ENCODE assay signal across 15 cellular contexts in the genomic region with DNA sequence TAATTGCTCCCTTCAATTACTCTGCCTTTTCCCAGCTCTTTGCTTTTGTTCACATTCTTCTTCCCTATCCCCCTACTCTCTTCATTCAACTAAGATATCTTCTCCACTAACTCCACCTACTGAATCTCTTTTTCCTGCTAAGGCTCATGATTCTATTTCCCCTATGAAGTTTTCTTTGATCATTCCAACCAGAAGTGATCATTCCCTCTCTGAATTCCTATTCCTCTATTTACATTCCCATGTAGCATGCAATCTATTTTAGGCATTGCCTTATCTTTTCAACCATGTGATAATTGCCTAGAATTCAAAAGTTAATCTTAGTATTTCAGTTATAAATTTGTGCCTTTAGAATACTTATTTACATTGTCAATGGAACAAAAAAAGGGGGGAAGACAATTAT. TPM values are rescaled to one million over a fixed set of nuclear protein-coding genes. Genes with fewer than 3 reads are reported as not detected.
DNase-seq lines count a peak whose midpoint lies in the region; ATAC-seq and TF ChIP-seq lines count a peak whose summit lies in the region.
"Had no signal": no experiment of that assay in that cellular context is flagged by ENCODE, and none has a peak within 500 bp of the region (broad histone marks: within the 10 kb centered on the region; RNA-seq: fewer than 3 reads in every experiment).

No MANE protein-coding gene starts in this region.

- H3K27ac Mint-ChIP-seq in activated T-helper 1 cell treated with anti-CD3 and anti-CD28 coated beads, Interleukin-12 subunit alpha, Interleukin-12 subunit beta, Interleukin-2, Interleukin-4 antibody, amounts not matched to agents 30 ng/mL and 10 ng/mL and 1 ng/mL, durations not matched to agents 14 hours and 24 hours and 36 hours: no peak overlapping the region
- H3K27ac Mint-ChIP-seq in activated CD4-positive, alpha-beta memory T cell treated with anti-CD3 and anti-CD28 coated beads for 36 hours: no peak overlapping the region
- H3K27ac Mint-ChIP-seq: B cell; CD8-positive, alpha-beta T cell; H9 had no signal

- H4K8ac ChIP-seq in IMR-90 (ENCODE audit: low read depth in 2 of 2, low read length in 2 of 2): no peak overlapping the region; a peak in 1 of 4 replicates

- H3K36me3 Mint-ChIP-seq in activated T-helper 1 cell treated with anti-CD3 and anti-CD28 coated beads, Interleukin-12 subunit alpha, Interleukin-12 subunit beta, Interleukin-2, Interleukin-4 antibody, amounts not matched to agents 30 ng/mL and 10 ng/mL and 1 ng/mL, durations not matched to agents 14 hours and 24 hours and 36 hours (ENCODE audit: low read depth): no peaks in the 10 kb centered on the region
- no peaks in the 10 kb centered on the region for H3K36me3 Mint-ChIP-seq in activated CD4-positive, alpha-beta memory T cell treated with anti-CD3 and anti-CD28 coated beads for 36 hours
- H3K36me3 Mint-ChIP-seq: CD8-positive, alpha-beta T cell had no signal

- no peaks in the 10 kb centered on the region for H3K27me3 ChIP-seq in IMR-90 (ENCODE audit: control insufficient read depth, insufficient read depth, low read length)
- H3K27me3 ChIP-seq in PC-9 (ENCODE audit: insufficient read depth, low read depth): no peaks in the 10 kb centered on the region
- H3K27me3 ChIP-seq: BLaER1 treated with 17β-estradiol and CSF1 and Interleukin-3, amounts not matched to agents 10 nM and 100 nM had no signal

- H3K9ac ChIP-seq in IMR-90 (ENCODE audit: low read depth, low read length): no peak overlapping the region
- H3K9ac ChIP-seq: BLaER1 treated with 17β-estradiol and CSF1 and Interleukin-3, amounts not matched to agents 10 nM and 100 nM had no signal

- peak overlapping the region; percentile 23; the same call in 1 of the 2 replicates for H3K56ac ChIP-seq in IMR-90 (ENCODE audit: extremely low read depth, insufficient read depth, low read length)

- no peak overlapping the region; the same call in 2 of the 3 replicates for H2BK15ac ChIP-seq in IMR-90 (ENCODE audit: low read depth, low read length)

- H2AFZ ChIP-seq in IMR-90 (replicated peaks; ENCODE audit: low read length, poor library complexity) (no peak overlapping the region), PC-9 (0 out of 2 replicates have a peak overlapping the region, but pooled peaks have one; percentile 8)

- DNase-seq in IMR-90 (peak; percentile 59), NCI-H146 treated with DMSO at 0.1 percent for 48 hours (lab: John Stamatoyannopoulos, UW; ENCODE audit: unreplicated experiment) (peak; percentile 98), PC-9 (no peak)
- DNase-seq in activated T-helper 1 cell treated with anti-CD3 and anti-CD28 coated beads, Interleukin-12 subunit alpha, Interleukin-12 subunit beta, Interleukin-2, Interleukin-4 antibody, amounts not matched to agents 30 ng/mL and 10 ng/mL and 1 ng/mL, durations not matched to agents 14 hours and 24 hours and 36 hours (ENCODE audit: low spot score): no peak
- no peak for DNase-seq in activated CD4-positive, alpha-beta memory T cell treated with anti-CD3 and anti-CD28 coated beads for 36 hours
- DNase-seq in activated CD4-positive, alpha-beta T cell treated with anti-CD3 and anti-CD28 coated beads for 48 hours: no peak
- DNase-seq: CD8-positive, alpha-beta T cell; COR-L47; DMS 273 treated with DMSO at 0.1 percent for 48 hours; DMS53; DND-41; H9 had no signal

- TF ChIP-seq RAD21 in IMR-90 (IDR thresholded peaks at IDR 0.05; ENCODE audit: low read length): no peak

- ATAC-seq in IMR-90 (ENCODE audit: low read depth): peak; percentile 79
- ATAC-seq: CD8-positive, alpha-beta T cell; HepG2 had no signal

- POLR2A ChIA-PET in IMR-90 (lab: Charles Lee; ENCODE audit: unreplicated experiment) (no interaction called here), PC-9 (lab: Charles Lee; ENCODE audit: unreplicated experiment) (no interaction called here)
- POLR2A ChIA-PET in activated CD4-positive, alpha-beta memory T cell treated with anti-CD3 and anti-CD28 coated beads for 36 hours (lab: Charles Lee): no interaction called here

- no peak overlapping the region; the same call in 1 of the 2 replicates for H4K5ac ChIP-seq in IMR-90 (ENCODE audit: low read depth, low read length)

- H3K4me2 ChIP-seq in IMR-90 (ENCODE audit: low read depth, low read length) (peak overlapping the region; percentile 79; the same call in 1 of the 2 replicates), PC-9 (no peak overlapping the region)
- H3K4me2 ChIP-seq: BLaER1 treated with 17β-estradiol and CSF1 and Interleukin-3, amounts not matched to agents 10 nM and 100 nM had no signal

- H3K4me3 ChIP-seq in IMR-90 (ENCODE audit: insufficient read depth, low read depth, low read length) (no peak overlapping the region), PC-9 (no peak overlapping the region)
- H3K4me3 ChIP-seq: BLaER1 treated with 17β-estradiol and CSF1 and Interleukin-3, amounts not matched to agents 10 nM and 100 nM had no signal

- no peaks in the 10 kb centered on the region for H3K9me1 ChIP-seq in IMR-90 (ENCODE audit: insufficient read depth, low read length)

- no peaks in the 10 kb centered on the region for H3K4me1 Mint-ChIP-seq in activated T-helper 1 cell treated with anti-CD3 and anti-CD28 coated beads, Interleukin-12 subunit alpha, Interleukin-12 subunit beta, Interleukin-2, Interleukin-4 antibody, amounts not matched to agents 30 ng/mL and 10 ng/mL and 1 ng/mL, durations not matched to agents 14 hours and 24 hours and 36 hours (ENCODE audit: low read depth)
- no peaks in the 10 kb centered on the region for H3K4me1 Mint-ChIP-seq in activated CD4-positive, alpha-beta memory T cell treated with anti-CD3 and anti-CD28 coated beads for 36 hours (ENCODE audit: low read depth)
- H3K4me1 Mint-ChIP-seq: H9 had no signal

- no peak for TF ChIP-seq POLR2A in IMR-90 (IDR thresholded peaks at IDR 0.05; ENCODE audit: low read depth, low read length)

- TF ChIP-seq CTCF in IMR-90 (conservative IDR thresholded peaks at IDR 0.05; ENCODE audit: low read depth, low read length): no peak
- TF ChIP-seq CTCF in PC-9 (conservative IDR thresholded peaks at IDR 0.05): no peak

- no peak overlapping the region for H4K91ac ChIP-seq in IMR-90 (ENCODE audit: insufficient read depth, low read depth, low read length)

- H2BK5ac ChIP-seq in IMR-90 (ENCODE audit: low read depth, low read length, poor library complexity, severe bottlenecking): peak overlapping the region; percentile 85

- intact Hi-C loops in IMR-90 (cut with micrococcal nuclease) (no loop called here), PC-9 (cut with micrococcal nuclease; ENCODE audit: unreplicated experiment) (no loop called here)
- intact Hi-C loops in activated T-helper 1 cell treated with anti-CD3 and anti-CD28 coated beads, Interleukin-12 subunit alpha, Interleukin-12 subunit beta, Interleukin-2, Interleukin-4 antibody, amounts not matched to agents 30 ng/mL and 10 ng/mL and 1 ng/mL, durations not matched to agents 14 hours and 24 hours and 36 hours (cut with micrococcal nuclease): no loop called here
- intact Hi-C loops in activated CD4-positive, alpha-beta memory T cell treated with anti-CD3 and anti-CD28 coated beads for 36 hours (cut with micrococcal nuclease): no loop called here

- H3K4me1 ChIP-seq in IMR-90 (ENCODE audit: control insufficient read depth, insufficient read depth, low read length) (peaks cover 3% of the 10 kb centered on the region; the same call in 1 of the 2 replicates), PC-9 (replicated peaks; ENCODE audit: insufficient read depth) (no peaks in the 10 kb centered on the region)

- H3K14ac ChIP-seq in IMR-90 (replicated peaks; ENCODE audit: low read depth, low read length): peak overlapping the region; percentile 94; the same call in 1 of the 2 replicates

- no peaks in the 10 kb centered on the region for H3F3A ChIP-seq in PC-9 (ENCODE audit: insufficient read depth, low read depth)

- no peaks in the 10 kb centered on the region for H3K79me2 ChIP-seq in PC-9 (ENCODE audit: low read depth)

- H3K36me3 ChIP-seq in IMR-90 (ENCODE audit: control insufficient read depth, insufficient read depth, low read length) (no peaks in the 10 kb centered on the region), PC-9 (ENCODE audit: low read depth) (no peaks in the 10 kb centered on the region)
- H3K36me3 ChIP-seq: BLaER1 treated with 17β-estradiol and CSF1 and Interleukin-3, amounts not matched to agents 10 nM and 100 nM had no signal

- BruUV-seq in IMR-90 (replicated peaks; lab: Mats Ljungman, UMichigan) (no TSS peak), PC-9 (replicated peaks; lab: Mats Ljungman, UMichigan) (no TSS peak)

- H2AK9ac ChIP-seq in IMR-90 (replicated peaks; ENCODE audit: low read depth, low read length, poor library complexity): no peak overlapping the region

- no peak overlapping the region for H3K23ac ChIP-seq in IMR-90 (ENCODE audit: low read depth, low read length)

- H2BK120ac ChIP-seq in IMR-90 (ENCODE audit: low read depth, low read length): peak overlapping the region; percentile 79; the same call in 1 of the 2 replicates

- in situ Hi-C loops in IMR-90 (cut with MboI; ENCODE audit: low sequenced_read_pairs): no loop called here

- H2AK5ac ChIP-seq in IMR-90 (ENCODE audit: low read depth, low read length): no peak overlapping the region

- no peaks in the 10 kb centered on the region; the same call in 1 of the 2 replicates for H3K9me3 ChIP-seq in IMR-90 (ENCODE audit: control insufficient read depth, insufficient read depth, low read length)
- H3K9me3 ChIP-seq in PC-9 (ENCODE audit: insufficient read depth, low read depth): no peaks in the 10 kb centered on the region

- H3K9me3 Mint-ChIP-seq in activated T-helper 1 cell treated with anti-CD3 and anti-CD28 coated beads, Interleukin-12 subunit alpha, Interleukin-12 subunit beta, Interleukin-2, Interleukin-4 antibody, amounts not matched to agents 30 ng/mL and 10 ng/mL and 1 ng/mL, durations not matched to agents 14 hours and 24 hours and 36 hours: peaks cover 7% of the 10 kb centered on the region
- H3K9me3 Mint-ChIP-seq in activated CD4-positive, alpha-beta memory T cell treated with anti-CD3 and anti-CD28 coated beads for 36 hours: no peaks in the 10 kb centered on the region
- H3K9me3 Mint-ChIP-seq: CD8-positive, alpha-beta T cell had no signal

- H3K27me3 Mint-ChIP-seq in activated T-helper 1 cell treated with anti-CD3 and anti-CD28 coated beads, Interleukin-12 subunit alpha, Interleukin-12 subunit beta, Interleukin-2, Interleukin-4 antibody, amounts not matched to agents 30 ng/mL and 10 ng/mL and 1 ng/mL, durations not matched to agents 14 hours and 24 hours and 36 hours (ENCODE audit: insufficient read depth): peaks cover 21% of the 10 kb centered on the region
- H3K27me3 Mint-ChIP-seq in activated CD4-positive, alpha-beta memory T cell treated with anti-CD3 and anti-CD28 coated beads for 36 hours: peaks cover 22% of the 10 kb centered on the region
- H3K27me3 Mint-ChIP-seq: B cell had no signal

- H3K18ac ChIP-seq in IMR-90 (ENCODE audit: low read depth, low read length): peak overlapping the region; percentile 84; the same call in 1 of the 2 replicates

- H3K4me3 Mint-ChIP-seq in activated T-helper 1 cell treated with anti-CD3 and anti-CD28 coated beads, Interleukin-12 subunit alpha, Interleukin-12 subunit beta, Interleukin-2, Interleukin-4 antibody, amounts not matched to agents 30 ng/mL and 10 ng/mL and 1 ng/mL, durations not matched to agents 14 hours and 24 hours and 36 hours: no peak overlapping the region
- no peak overlapping the region for H3K4me3 Mint-ChIP-seq in activated CD4-positive, alpha-beta memory T cell treated with anti-CD3 and anti-CD28 coated beads for 36 hours
- H3K4me3 Mint-ChIP-seq: B cell; CD8-positive, alpha-beta T cell; H9 had no signal

- H4K20me1 ChIP-seq in IMR-90 (ENCODE audit: insufficient read depth, low read length): no peaks in the 10 kb centered on the region
- no peaks in the 10 kb centered on the region for H4K20me1 ChIP-seq in PC-9 (ENCODE audit: insufficient read depth)
- H4K20me1 ChIP-seq: BLaER1 treated with 17β-estradiol and CSF1 and Interleukin-3, amounts not matched to agents 10 nM and 100 nM had no signal

- no peaks in the 10 kb centered on the region for H3K9me2 ChIP-seq in PC-9 (ENCODE audit: insufficient read depth)

- peak overlapping the region; percentile 20; the same call in 1 of the 2 replicates for H3K4ac ChIP-seq in IMR-90 (ENCODE audit: low read depth, low read length)

- dilution Hi-C loops in IMR-90 (cut with HindIII; ENCODE audit: low sequenced_read_pairs, unreplicated experiment): no loop called here

- H2BK20ac ChIP-seq in IMR-90 (ENCODE audit: low read depth, low read length): peak overlapping the region; percentile 71; the same call in 1 of the 2 replicates

- CTCF ChIA-PET in IMR-90 (lab: Yijun Ruan, JAX): no interaction called here
- CTCF ChIA-PET in PC-9 (lab: Charles Lee): no interaction called here
- CTCF ChIA-PET in activated CD4-positive, alpha-beta memory T cell treated with anti-CD3 and anti-CD28 coated beads for 36 hours (lab: Charles Lee): no interaction called here

- H3K79me1 ChIP-seq in IMR-90 (ENCODE audit: low read depth in 1 of 2, low read length in 2 of 2): no peaks in the 10 kb centered on the region

- H3K27ac ChIP-seq in IMR-90 (ENCODE audit: insufficient read depth, low read length) (no peak overlapping the region), PC-9 (no peak overlapping the region)
- H3K27ac ChIP-seq: BLaER1 treated with 17β-estradiol and CSF1 and Interleukin-3, amounts not matched to agents 10 nM and 100 nM had no signal

RNA-seq across cellular contexts. Expression of gene MOXD1, which starts 20.9 kb away (rescaled TPM):
- total RNA-seq in IMR-90 (2012; rRNA removed): 10.0 and 10.6 TPM in 2 replicates
- polyA plus RNA-seq in IMR-90 (2012; rRNA removed): 16.5 and 19.4 TPM in 2 replicates
- 9.7 and 11.3 TPM in 2 replicates for polyA plus RNA-seq in IMR-90 (2012; cell fraction: cytosol; rRNA removed)
- polyA plus RNA-seq in IMR-90 (2012; cell fraction: nucleus; rRNA removed; ENCODE audit: low replicate concordance): 2.0 and 13.7 TPM in 2 replicates
- total RNA-seq in PC-9 (2021): 1.0 and 1.3 TPM in 2 replicates
- total RNA-seq in activated T-helper 1 cell treated with anti-CD3 and anti-CD28 coated beads, Interleukin-12 subunit alpha, Interleukin-12 subunit beta, Interleukin-2, Interleukin-4 antibody, amounts not matched to agents 30 ng/mL and 10 ng/mL and 1 ng/mL, durations not matched to agents 14 hours and 24 hours and 36 hours: 0.27 and 0.29 TPM in 2 replicates
- not detected for total RNA-seq in activated CD4-positive, alpha-beta memory T cell treated with anti-CD3 and anti-CD28 coated beads for 36 hours
- total RNA-seq: CD8-positive, alpha-beta T cell; HepG2 had no signal

Comparison
In these comparisons a context has a peak if more than half of its experiments do, and no peak if none do; other contexts are left out.
1. DNase-seq: peak in IMR-90 (single experiment) and NCI-H146 treated with DMSO at 0.1 percent for 48 hours (single experiment); none in PC-9 (0 of 2), activated T-helper 1 cell treated with anti-CD3 and anti-CD28 coated beads, Interleukin-12 subunit alpha, Interleukin-12 subunit beta, Interleukin-2, Interleukin-4 antibody, amounts not matched to agents 30 ng/mL and 10 ng/mL and 1 ng/mL, durations not matched to agents 14 hours and 24 hours and 36 hours (single experiment), activated CD4-positive, alpha-beta memory T cell treated with anti-CD3 and anti-CD28 coated beads for 36 hours (single experiment) and activated CD4-positive, alpha-beta T cell treated with anti-CD3 and anti-CD28 coated beads for 48 hours (single experiment).